In genomic region chr2:1503471-1504310, GRCh38 we compare ENCODE assay signal across 11 cellular contexts.
"Had no signal": no experiment of that assay in that cellular context is flagged by ENCODE, and none has a peak within 500 bp of the region (broad histone marks: within the 10 kb centered on the region; RNA-seq: fewer than 3 reads in every experiment).

No MANE protein-coding gene starts in this region.

- ATAC-seq: activated CD4-positive, CD25-positive, alpha-beta regulatory T cell treated with anti-CD3 and anti-CD28 coated beads, Interleukin-2, amount 50 U/mL, for 24 hours; gastroesophageal sphincter had no signal

- H3K36me3 ChIP-seq: gastroesophageal sphincter, transverse colon had no signal

- H3K79me2 ChIP-seq: hepatocyte had no signal

- H2AFZ ChIP-seq: hepatocyte had no signal

- H3K4me1 ChIP-seq: gastroesophageal sphincter, transverse colon had no signal

- H3K9me3 ChIP-seq: gastroesophageal sphincter, transverse colon had no signal

- H3K27me3 ChIP-seq: dorsolateral prefrontal cortex, hepatocyte, transverse colon had no signal

- H3K27ac ChIP-seq: dorsolateral prefrontal cortex, hepatocyte, transverse colon had no signal

- H3K4me2 ChIP-seq: hepatocyte had no signal

- H3K4me3 ChIP-seq: dorsolateral prefrontal cortex, gastroesophageal sphincter, hepatocyte, transverse colon had no signal

- DNase-seq: activated CD4-positive, alpha-beta T cell treated with anti-CD3 and anti-CD28 coated beads, Interleukin-2, amount 50 U/mL, for 1 hour; activated CD8-positive, alpha-beta memory T cell treated with anti-CD3 and anti-CD28 coated beads for 24 hours; activated naive CD4-positive, alpha-beta T cell treated with Interleukin-2 at 50 U/mL for 16 hours; endodermal cell; stimulated activated CD4-positive, alpha-beta T cell treated with anti-CD3 and anti-CD28 coated beads, Interleukin-2, amount 100 ng/mL, for 48 hours; SW 1271; transverse colon had no signal
